ENCODE assay signal across 16 cellular contexts in genomic region chr7:99038086-99038855, GRCh38.
DNase-seq lines count a peak whose midpoint lies in the region; ATAC-seq and TF ChIP-seq lines count a peak whose summit lies in the region.
"Had no signal": no experiment of that assay in that cellular context is flagged by ENCODE, and none has a peak within 500 bp of the region (broad histone marks: within the 10 kb centered on the region; RNA-seq: fewer than 3 reads in every experiment).

No MANE protein-coding gene starts in this region.

- no peak overlapping the region for H3K4me3 Mint-ChIP-seq in activated T-cell treated with anti-CD3 and anti-CD28 coated beads, Interleukin-2, amount 50 U/mL, for 72 hours
- no peak overlapping the region for H3K4me3 Mint-ChIP-seq in activated T-cell treated with anti-CD3 and anti-CD28 coated beads, Interleukin-2, amount 50 U/mL, for 24 hours
- H3K4me3 Mint-ChIP-seq in activated T-helper 17 cell treated with anti-CD3 and anti-CD28 coated beads, Interleukin-2, amount 50 U/mL, for 72 hours, result no peak overlapping the region
- H3K4me3 Mint-ChIP-seq: CD8-positive, alpha-beta memory T cell had no signal

- H3K36me3 ChIP-seq in transverse colon, result peaks cover 0 to 49% (median 19%) of the 10 kb centered on the region in 4 donors

- peaks cover 10 to 31% (median 20%) of the 10 kb centered on the region in 4 donors for H3K4me1 ChIP-seq in transverse colon

- H3K36me3 Mint-ChIP-seq in activated T-cell treated with anti-CD3 and anti-CD28 coated beads, Interleukin-2, amount 50 U/mL, for 72 hours (ENCODE audit: insufficient read depth in 2 of 2), result peaks cover 10 to 14% of the 10 kb centered on the region in 2 donors
- peaks cover 95% of the 10 kb centered on the region for H3K36me3 Mint-ChIP-seq in activated T-cell treated with anti-CD3 and anti-CD28 coated beads, Interleukin-2, amount 50 U/mL, for 24 hours (ENCODE audit: low read depth)
- H3K36me3 Mint-ChIP-seq in activated T-helper 17 cell treated with anti-CD3 and anti-CD28 coated beads, Interleukin-2, amount 50 U/mL, for 72 hours (ENCODE audit: low read depth), result peaks cover 98% of the 10 kb centered on the region

- DNase-seq in activated T-cell treated with anti-CD3 and anti-CD28 coated beads, Interleukin-2, amount 50 U/mL, for 72 hours, result no peak
- DNase-seq in activated T-cell treated with anti-CD3 and anti-CD28 coated beads, Interleukin-2, amount 50 U/mL, for 24 hours, result no peak
- DNase-seq in left colon, result peak in 1 of 2 donors; percentile 32
- peak; percentile 19 for DNase-seq in transverse colon
- no peak for DNase-seq in RPMI8226
- DNase-seq: CD8-positive, alpha-beta memory T cell; DMS79; NCI-H1417; NCI-H1930; NCI-H748 treated with DMSO at 0.1 percent for 48 hours had no signal

- TF ChIP-seq EP300 in transverse colon (IDR thresholded peaks at IDR 0.05; ENCODE audit: low read depth), result no peak

- H3K27me3 ChIP-seq in transverse colon, result no peaks in the 10 kb centered on the region
- H3K27me3 ChIP-seq: BLaER1 treated with 17β-estradiol and CSF1 and Interleukin-3, amounts not matched to agents 10 nM and 100 nM had no signal

- H3K4me1 Mint-ChIP-seq in activated T-cell treated with anti-CD3 and anti-CD28 coated beads, Interleukin-2, amount 50 U/mL, for 72 hours (ENCODE audit: low read depth), result no peaks in the 10 kb centered on the region
- no peaks in the 10 kb centered on the region for H3K4me1 Mint-ChIP-seq in activated T-cell treated with anti-CD3 and anti-CD28 coated beads, Interleukin-2, amount 50 U/mL, for 24 hours (ENCODE audit: low read depth)
- H3K4me1 Mint-ChIP-seq in activated T-helper 17 cell treated with anti-CD3 and anti-CD28 coated beads, Interleukin-2, amount 50 U/mL, for 72 hours, result peaks cover 8% of the 10 kb centered on the region
- H3K4me1 Mint-ChIP-seq: CD8-positive, alpha-beta memory T cell had no signal

- H3K27ac Mint-ChIP-seq in activated T-cell treated with anti-CD3 and anti-CD28 coated beads, Interleukin-2, amount 50 U/mL, for 72 hours, result peak overlapping the region; percentile 15
- H3K27ac Mint-ChIP-seq in activated T-cell treated with anti-CD3 and anti-CD28 coated beads, Interleukin-2, amount 50 U/mL, for 24 hours, result no peak overlapping the region
- H3K27ac Mint-ChIP-seq in activated T-helper 17 cell treated with anti-CD3 and anti-CD28 coated beads, Interleukin-2, amount 50 U/mL, for 72 hours, result peak overlapping the region; percentile 48

- intact Hi-C loops in left colon (cut with DNase I, micrococcal nuclease), result loop anchor here in 1 of 2 donors (10.0 kb wide), 1 partner anchor 277 kb away; no protein-coding TSS in a partner anchor
- intact Hi-C loops in transverse colon (cut with DNase I; ENCODE audit: low total_unique reads), result no loop called here

- peak overlapping the region in 2 of 4 donors; percentile 11 to 50 for H3K27ac ChIP-seq in transverse colon
- H3K27ac ChIP-seq: GM23248 had no signal

- no peak overlapping the region for H3K4me3 ChIP-seq in transverse colon
- H3K4me3 ChIP-seq: BLaER1 treated with 17β-estradiol and CSF1 and Interleukin-3, amounts not matched to agents 10 nM and 100 nM; GM23248 had no signal

- ATAC-seq in activated T-cell treated with anti-CD3 and anti-CD28 coated beads, Interleukin-2, amount 50 U/mL, for 72 hours (replicated peaks in 1 of 2), result no peak
- no peak for ATAC-seq in activated T-helper 17 cell treated with anti-CD3 and anti-CD28 coated beads, Interleukin-2, amount 50 U/mL, for 72 hours (replicated peaks)
- peak; percentile 24 for ATAC-seq in left colon
- ATAC-seq in HG02642 (IDR thresholded peaks at IDR 0.05; ENCODE audit: poor library complexity, unreplicated experiment), result no peak
- ATAC-seq in GM18873 (IDR thresholded peaks at IDR 0.05; ENCODE audit: low FRiP score, unreplicated experiment), result no peak
- ATAC-seq: PC-3 had no signal

- TF ChIP-seq POLR2A in transverse colon (IDR thresholded peaks at IDR 0.05), result no peak

- H3K27me3 Mint-ChIP-seq in activated T-cell treated with anti-CD3 and anti-CD28 coated beads, Interleukin-2, amount 50 U/mL, for 72 hours (ENCODE audit: low read depth), result no peaks in the 10 kb centered on the region
- H3K27me3 Mint-ChIP-seq in activated T-cell treated with anti-CD3 and anti-CD28 coated beads, Interleukin-2, amount 50 U/mL, for 24 hours, result no peaks in the 10 kb centered on the region
- H3K27me3 Mint-ChIP-seq in activated T-helper 17 cell treated with anti-CD3 and anti-CD28 coated beads, Interleukin-2, amount 50 U/mL, for 72 hours, result no peaks in the 10 kb centered on the region

- WGBS in transverse colon (ENCODE audit: low coverage in 1 of 2), 2 donors, result 89% methylated on average over 25 of the region's 25 CpGs; no CpG with 5 or more reads in 1 of the 2 donors

- peak in 1 of 5 experiments; percentile 24 for TF ChIP-seq CTCF in transverse colon (IDR thresholded peaks at IDR 0.05)

- in situ Hi-C loops in transverse colon (cut with MboI; ENCODE audit: low pct_ligation_motif_present in 1 of 4, low pct_unique_long_range_greater_than_20kb in 1 of 4, low sequenced_read_pairs in 3 of 4), result loop anchor here in 1 of 4 donors (10.0 kb wide), 1 partner anchor 277 kb away; no protein-coding TSS in a partner anchor

- no peaks in the 10 kb centered on the region for H3K9me3 ChIP-seq in transverse colon
- H3K9me3 ChIP-seq: BLaER1 treated with 17β-estradiol and CSF1 and Interleukin-3, amounts not matched to agents 10 nM and 100 nM had no signal

- H3K9me3 Mint-ChIP-seq in activated T-cell treated with anti-CD3 and anti-CD28 coated beads, Interleukin-2, amount 50 U/mL, for 72 hours, result no peaks in the 10 kb centered on the region
- no peaks in the 10 kb centered on the region for H3K9me3 Mint-ChIP-seq in activated T-cell treated with anti-CD3 and anti-CD28 coated beads, Interleukin-2, amount 50 U/mL, for 24 hours
- no peaks in the 10 kb centered on the region for H3K9me3 Mint-ChIP-seq in activated T-helper 17 cell treated with anti-CD3 and anti-CD28 coated beads, Interleukin-2, amount 50 U/mL, for 72 hours
- H3K9me3 Mint-ChIP-seq: CD8-positive, alpha-beta memory T cell had no signal
